In genomic region chr3:125212509-125213372, GRCh38 we compare ENCODE assay signal across 8 cellular contexts. TPM values are rescaled to one million over a fixed set of nuclear protein-coding genes. Genes with fewer than 3 reads are reported as not detected.
DNase-seq lines count a peak whose midpoint lies in the region; TF ChIP-seq lines count a peak whose summit lies in the region.

Gene SLC12A8 (minus strand): TSS chr3:125212748. CDS start chr3:125211349, 1,399 bp downstream.

- no peaks in the 10 kb centered on the region for H3K9me3 ChIP-seq in mucosa of rectum (ENCODE audit: control insufficient read depth in 2 of 2, low read length in 2 of 2)

- peak within 1 kb of the TSS; percentile 43 for H3K4me3 ChIP-seq in HFF-Myc (replicated peaks; ENCODE audit: low read depth, low read length)
- H3K4me3 ChIP-seq in dorsolateral prefrontal cortex = peak within 1 kb of the TSS; percentile 37 to 75 (median 58)
- peak within 1 kb of the TSS; percentile 66 to 68 for H3K4me3 ChIP-seq in mucosa of rectum (ENCODE audit: low read length in 2 of 2)

- no peaks in the 10 kb centered on the region for H3K36me3 ChIP-seq in mucosa of rectum (ENCODE audit: control insufficient read depth in 2 of 2, insufficient read depth in 2 of 2, low read length in 2 of 2)

- H3K27ac ChIP-seq in dorsolateral prefrontal cortex = peak within 1 kb of the TSS in 1 of 59 donors; percentile 27
- H3K27ac ChIP-seq in mucosa of rectum (ENCODE audit: low read depth in 2 of 2, low read length in 2 of 2) = no peak within 1 kb of the TSS

- DNase-seq in ACHN = peak; percentile 7
- no peak for DNase-seq in HFF-Myc (ENCODE audit: extremely low read depth, low read depth)
- DNase-seq in dorsolateral prefrontal cortex = no peak
- no peak for DNase-seq in HCEC 1CT
- DNase-seq in GOT3 (lab: John Stamatoyannopoulos, UW) = no peak
- no peak for DNase-seq in NCI-H187 treated with DMSO at 0.1 percent for 48 hours (lab: John Stamatoyannopoulos, UW)
- no peak for DNase-seq in T-helper 2 cell

- peaks cover 3 to 9% of the 10 kb centered on the region in 2 donors for H3K4me1 ChIP-seq in mucosa of rectum (ENCODE audit: control insufficient read depth in 2 of 2, insufficient read depth in 2 of 2, low read length in 2 of 2)

- H3K9ac ChIP-seq in mucosa of rectum (ENCODE audit: low read depth in 1 of 2, low read length in 2 of 2) = peak within 1 kb of the TSS; percentile 32 to 68

- in situ Hi-C loops in ACHN (cut with HindIII; ENCODE audit: low pct_ligation_motif_present, low pct_unique_long_range_greater_than_20kb, low sequenced_read_pairs) = no loop called here

- H3K27me3 ChIP-seq in dorsolateral prefrontal cortex (peaks cover 0 to 29% (median 5%) of the 10 kb centered on the region in 45 donors), mucosa of rectum (ENCODE audit: control insufficient read depth in 2 of 2, insufficient read depth in 2 of 2, low read length in 2 of 2) (peaks cover 6% of the 10 kb centered on the region in 2 donors)

- intact Hi-C loops in dorsolateral prefrontal cortex (cut with DNase I) = no loop called here

- TF ChIP-seq CTCF in HFF-Myc (IDR thresholded peaks at IDR 0.05; ENCODE audit: low read depth, low read length, missing control alignments) = no peak
- no peak for TF ChIP-seq CTCF in dorsolateral prefrontal cortex (IDR thresholded peaks at IDR 0.05 in 54 of 56, conservative IDR thresholded peaks at IDR 0.05 in 2 of 56; ENCODE audit: low read depth in 1 of 56, partially characterized antibody in 56 of 56)

RNA-seq across cellular contexts. Expression of gene SLC12A8, which starts in this region (rescaled TPM):
- 10 to 100 TPM in 105 of 120 experiments, 1 to 10 TPM in 15; 6.0 to 32.3 (median 13.4) TPM for total RNA-seq in dorsolateral prefrontal cortex
